ENCODE assay signal across 29 cellular contexts in the genomic region with DNA sequence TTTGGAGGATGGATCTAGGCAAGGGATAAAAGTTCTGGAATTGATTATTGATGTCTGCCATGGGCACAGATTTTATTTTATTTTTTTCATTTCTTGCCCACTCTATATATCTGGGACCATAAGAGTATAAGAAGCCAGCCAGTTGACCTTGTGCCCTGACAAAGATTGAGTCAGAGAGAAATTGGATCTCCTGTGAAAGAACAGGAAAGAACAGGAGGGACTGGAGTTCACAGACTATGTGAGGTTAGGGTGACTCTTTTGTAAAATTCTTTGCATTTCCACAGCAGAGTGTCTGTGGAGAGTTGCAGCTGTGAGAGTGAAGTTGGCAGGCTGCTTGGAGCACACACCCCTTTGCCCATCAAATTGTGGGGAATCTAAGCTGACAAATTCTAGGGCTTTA.
"Had no signal": no experiment of that assay in that cellular context is flagged by ENCODE, and none has a peak within 500 bp of the region (broad histone marks: within the 10 kb centered on the region; RNA-seq: fewer than 3 reads in every experiment).

No MANE protein-coding gene starts in this region.

- H3K27me3 Mint-ChIP-seq: activated B cell treated with CpG ODN at 0.5 μM for 24 hours; activated CD4-positive, alpha-beta memory T cell treated with anti-CD3 and anti-CD28 coated beads, Interleukin-2, amount 10 ng/mL, durations not matched to agents 7 days and 5 days; activated CD8-positive, alpha-beta memory T cell treated with anti-CD3 and anti-CD28 coated beads, Interleukin-2, amount 10 ng/mL, durations not matched to agents 7 days and 5 days; activated naive CD4-positive, alpha-beta T cell treated with anti-CD3 and anti-CD28 coated beads, Interleukin-2, amount 10 ng/mL, durations not matched to agents 7 days and 5 days; activated naive CD8-positive, alpha-beta T cell; activated naive CD8-positive, alpha-beta T cell treated with anti-CD3 and anti-CD28 coated beads, Interleukin-2, amount 50 U/mL, for 24 hours; central memory CD8-positive, alpha-beta T cell had no signal

- H3K9me3 Mint-ChIP-seq: activated naive CD8-positive, alpha-beta T cell treated with anti-CD3 and anti-CD28 coated beads, Interleukin-2, amount 50 U/mL, for 24 hours; central memory CD8-positive, alpha-beta T cell had no signal

- H3K4me3 ChIP-seq: Peyer's patch had no signal

- H3K4me3 Mint-ChIP-seq: activated B cell treated with CpG ODN at 0.5 μM for 24 hours; activated CD4-positive, alpha-beta memory T cell treated with anti-CD3 and anti-CD28 coated beads, Interleukin-2, amount 10 ng/mL, durations not matched to agents 7 days and 5 days; activated CD8-positive, alpha-beta memory T cell treated with anti-CD3 and anti-CD28 coated beads, Interleukin-2, amount 10 ng/mL, durations not matched to agents 7 days and 5 days; activated naive CD4-positive, alpha-beta T cell treated with anti-CD3 and anti-CD28 coated beads, Interleukin-2, amount 10 ng/mL, durations not matched to agents 7 days and 5 days; activated naive CD8-positive, alpha-beta T cell; activated naive CD8-positive, alpha-beta T cell treated with anti-CD3 and anti-CD28 coated beads, Interleukin-2, amount 50 U/mL, for 24 hours; central memory CD8-positive, alpha-beta T cell had no signal

- H3K36me3 Mint-ChIP-seq: activated CD8-positive, alpha-beta memory T cell treated with anti-CD3 and anti-CD28 coated beads, Interleukin-2, amount 10 ng/mL, durations not matched to agents 7 days and 5 days; activated naive CD4-positive, alpha-beta T cell treated with anti-CD3 and anti-CD28 coated beads, Interleukin-2, amount 10 ng/mL, durations not matched to agents 7 days and 5 days; activated naive CD8-positive, alpha-beta T cell had no signal

- H3K27ac Mint-ChIP-seq: activated B cell treated with CpG ODN at 0.5 μM for 24 hours; activated CD4-positive, alpha-beta memory T cell treated with anti-CD3 and anti-CD28 coated beads, Interleukin-2, amount 10 ng/mL, durations not matched to agents 7 days and 5 days; activated CD8-positive, alpha-beta memory T cell treated with anti-CD3 and anti-CD28 coated beads, Interleukin-2, amount 10 ng/mL, durations not matched to agents 7 days and 5 days; activated naive CD4-positive, alpha-beta T cell treated with anti-CD3 and anti-CD28 coated beads, Interleukin-2, amount 10 ng/mL, durations not matched to agents 7 days and 5 days; activated naive CD8-positive, alpha-beta T cell; activated naive CD8-positive, alpha-beta T cell treated with anti-CD3 and anti-CD28 coated beads, Interleukin-2, amount 50 U/mL, for 24 hours had no signal

- DNase-seq: activated B cell treated with CpG ODN at 0.5 μM for 24 hours; activated CD4-positive, alpha-beta memory T cell treated with anti-CD3 and anti-CD28 coated beads, Interleukin-2, amount 10 ng/mL, durations not matched to agents 7 days and 5 days; activated CD4-positive, alpha-beta T cell treated with anti-CD3 and anti-CD28 coated beads for 1 hour; activated CD4-positive, alpha-beta T cell treated with anti-CD3 and anti-CD28 coated beads for 48 hours; activated CD8-positive, alpha-beta memory T cell treated with anti-CD3 and anti-CD28 coated beads for 24 hours; activated CD8-positive, alpha-beta memory T cell treated with anti-CD3 and anti-CD28 coated beads, Interleukin-2, amount 10 ng/mL, durations not matched to agents 7 days and 5 days; activated CD8-positive, alpha-beta memory T cell treated with anti-CD3 and anti-CD28 coated beads, Interleukin-2, amount 50 U/mL, for 48 hours; activated effector memory CD4-positive, alpha-beta T cell treated with Interleukin-2 at 50 U/mL for 16 hours; activated naive CD4-positive, alpha-beta T cell treated with anti-CD3 and anti-CD28 coated beads, Interleukin-2, amount 10 ng/mL, durations not matched to agents 7 days and 5 days; activated naive CD8-positive, alpha-beta T cell treated with anti-CD3 and anti-CD28 coated beads, Interleukin-2, amount 50 U/mL, for 24 hours; activated T-cell treated with anti-CD3 and anti-CD28 coated beads, Interleukin-2, amount 50 U/mL, for 48 hours; anterior cingulate cortex; brain microvascular endothelial cell; NCI-H1048; NCI-H1105 treated with DMSO at 0.1 percent for 48 hours; NCI-H1436; NCI-H1694; NCI-H1930; NCI-H2081 treated with DMSO at 0.1 percent for 48 hours; NCI-H226; NCI-H524 treated with DMSO at 0.1 percent for 48 hours; Peyer's patch; SIG-M5; SW 1271; T-helper 1 cell; T-helper 2 cell; T-helper 9 cell had no signal

- H3K4me1 Mint-ChIP-seq: activated B cell treated with CpG ODN at 0.5 μM for 24 hours; activated CD4-positive, alpha-beta memory T cell treated with anti-CD3 and anti-CD28 coated beads, Interleukin-2, amount 10 ng/mL, durations not matched to agents 7 days and 5 days; activated CD8-positive, alpha-beta memory T cell treated with anti-CD3 and anti-CD28 coated beads, Interleukin-2, amount 10 ng/mL, durations not matched to agents 7 days and 5 days; activated naive CD4-positive, alpha-beta T cell treated with anti-CD3 and anti-CD28 coated beads, Interleukin-2, amount 10 ng/mL, durations not matched to agents 7 days and 5 days; activated naive CD8-positive, alpha-beta T cell treated with anti-CD3 and anti-CD28 coated beads, Interleukin-2, amount 50 U/mL, for 24 hours; central memory CD8-positive, alpha-beta T cell had no signal
